ENCODE assay signal across 17 cellular contexts in the genomic region with DNA sequence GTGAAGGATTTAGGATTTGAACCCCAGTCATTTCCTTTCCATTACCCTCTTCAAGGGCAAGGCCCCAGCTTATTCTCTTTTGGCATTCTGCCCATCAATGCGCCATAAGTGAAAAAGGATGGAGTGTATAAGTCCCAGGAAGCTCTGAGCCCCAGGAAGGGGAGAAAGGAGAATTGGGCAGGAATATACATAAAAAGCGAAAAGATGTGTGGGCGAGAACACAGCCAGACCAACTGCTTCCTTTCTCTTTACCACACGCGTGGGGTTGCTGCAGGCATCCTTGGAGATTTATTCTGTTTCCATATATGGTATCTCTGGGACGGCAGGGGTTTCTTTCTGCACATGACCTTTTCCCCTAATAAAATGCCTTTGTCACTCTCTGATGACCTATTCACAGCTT.
"Had no signal": no experiment of that assay in that cellular context is flagged by ENCODE, and none has a peak within 500 bp of the region (broad histone marks: within the 10 kb centered on the region; RNA-seq: fewer than 3 reads in every experiment).

No MANE protein-coding gene starts in this region.

- DNase-seq: activated CD4-positive, alpha-beta T cell treated with anti-CD3 and anti-CD28 coated beads for 1 hour; activated CD4-positive, alpha-beta T cell treated with anti-CD3 and anti-CD28 coated beads, Interleukin-2, amount 50 U/mL, for 4 hours; activated CD8-positive, alpha-beta memory T cell treated with anti-CD3 and anti-CD28 coated beads, Interleukin-2, amount 10 ng/mL, durations not matched to agents 7 days and 5 days; activated effector memory CD4-positive, alpha-beta T cell treated with anti-CD3 and anti-CD28 coated beads, Interleukin-2, amount 50 U/mL, for 16 hours; activated T-cell treated with anti-CD3 and anti-CD28 coated beads, Interleukin-2, amount 50 U/mL, for 4 hours; adrenal gland; gastrocnemius medialis; heart left ventricle; left colon; lower lobe of right lung; nephron progenitor cell; right lobe of liver; stimulated activated naive CD8-positive, alpha-beta T cell treated with anti-CD3 and anti-CD28 coated beads, Interleukin-15, Interleukin-2, amounts not matched to agents 100 U/mL and 50 U/mL, for 24 hours; trophoblast cell had no signal

- H3K36me3 ChIP-seq: adrenal gland, cardiac muscle cell, gastrocnemius medialis, heart left ventricle, lower lobe of right lung, right lobe of liver, suprapubic skin had no signal

- H3K4me1 ChIP-seq: adrenal gland, gastrocnemius medialis, heart left ventricle, lower lobe of right lung, right lobe of liver, suprapubic skin had no signal

- H3K9me3 Mint-ChIP-seq: activated naive CD4-positive, alpha-beta T cell treated with anti-CD3 and anti-CD28 coated beads, Interleukin-2, amount 50 U/mL, for 24 hours; activated T-cell treated with anti-CD3 and anti-CD28 coated beads, Interleukin-2, amount 50 U/mL, for 4 hours had no signal

- ATAC-seq: activated CD8-positive, alpha-beta memory T cell treated with anti-CD3 and anti-CD28 coated beads, Interleukin-2, amount 10 ng/mL, durations not matched to agents 7 days and 5 days; activated T-cell treated with anti-CD3 and anti-CD28 coated beads, Interleukin-2, amount 50 U/mL, for 4 hours; gastrocnemius medialis; heart left ventricle; left colon; lower lobe of right lung; right lobe of liver; stimulated activated naive CD8-positive, alpha-beta T cell treated with anti-CD3 and anti-CD28 coated beads, Interleukin-15, Interleukin-2, amounts not matched to agents 100 U/mL and 50 U/mL, for 24 hours had no signal

- H3K36me3 Mint-ChIP-seq: activated CD8-positive, alpha-beta memory T cell treated with anti-CD3 and anti-CD28 coated beads, Interleukin-2, amount 10 ng/mL, durations not matched to agents 7 days and 5 days; activated naive CD4-positive, alpha-beta T cell treated with anti-CD3 and anti-CD28 coated beads, Interleukin-2, amount 50 U/mL, for 24 hours had no signal

- H3K4me3 ChIP-seq: adrenal gland, cardiac muscle cell, gastrocnemius medialis, heart left ventricle, lower lobe of right lung, right lobe of liver, suprapubic skin had no signal

- H3K4me1 Mint-ChIP-seq: activated CD8-positive, alpha-beta memory T cell treated with anti-CD3 and anti-CD28 coated beads, Interleukin-2, amount 10 ng/mL, durations not matched to agents 7 days and 5 days had no signal

- H3K27ac Mint-ChIP-seq: activated CD8-positive, alpha-beta memory T cell treated with anti-CD3 and anti-CD28 coated beads, Interleukin-2, amount 10 ng/mL, durations not matched to agents 7 days and 5 days; activated naive CD4-positive, alpha-beta T cell treated with anti-CD3 and anti-CD28 coated beads, Interleukin-2, amount 50 U/mL, for 24 hours; nephron progenitor cell had no signal

- H3K4me3 Mint-ChIP-seq: activated CD8-positive, alpha-beta memory T cell treated with anti-CD3 and anti-CD28 coated beads, Interleukin-2, amount 10 ng/mL, durations not matched to agents 7 days and 5 days; activated naive CD4-positive, alpha-beta T cell treated with anti-CD3 and anti-CD28 coated beads, Interleukin-2, amount 50 U/mL, for 24 hours; activated T-cell treated with anti-CD3 and anti-CD28 coated beads, Interleukin-2, amount 50 U/mL, for 4 hours; nephron progenitor cell had no signal

- H3K27ac ChIP-seq: adrenal gland, cardiac muscle cell, gastrocnemius medialis, heart left ventricle, lower lobe of right lung, right lobe of liver, suprapubic skin had no signal

- H3K9me3 ChIP-seq: adrenal gland, gastrocnemius medialis, lower lobe of right lung, right lobe of liver, suprapubic skin had no signal

- H3K27me3 ChIP-seq: adrenal gland, cardiac muscle cell, gastrocnemius medialis, heart left ventricle, right lobe of liver, suprapubic skin had no signal
